In the genomic region with DNA sequence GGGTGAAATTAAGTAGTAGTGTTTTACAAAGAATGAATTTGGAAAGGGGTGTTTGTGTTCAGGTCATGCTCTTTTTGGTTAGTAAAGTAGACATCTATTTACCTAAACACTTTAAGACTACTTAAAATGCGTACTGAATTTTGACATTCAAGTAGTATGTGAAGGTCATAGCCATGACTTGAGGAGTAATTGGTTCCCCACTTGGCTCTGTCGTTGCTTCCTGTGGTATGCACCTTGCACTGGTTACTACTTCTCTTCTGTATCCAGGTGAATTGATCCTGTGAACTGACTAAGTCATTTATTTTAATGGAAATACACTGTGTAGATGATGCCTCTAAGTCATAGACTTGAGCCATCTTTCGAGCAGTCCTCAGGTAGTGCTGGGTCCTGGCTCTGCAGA, we compare ENCODE assay signal across 1 cellular context.
TF ChIP-seq lines count a peak whose summit lies in the region.

No MANE protein-coding gene starts in this region.

TF ChIP-seq in GM23338, 12 proteins besides CTCF, POLR2A, EP300 and RAD21 (continued from another document):
- TF ChIP-seq, protein P1, sequence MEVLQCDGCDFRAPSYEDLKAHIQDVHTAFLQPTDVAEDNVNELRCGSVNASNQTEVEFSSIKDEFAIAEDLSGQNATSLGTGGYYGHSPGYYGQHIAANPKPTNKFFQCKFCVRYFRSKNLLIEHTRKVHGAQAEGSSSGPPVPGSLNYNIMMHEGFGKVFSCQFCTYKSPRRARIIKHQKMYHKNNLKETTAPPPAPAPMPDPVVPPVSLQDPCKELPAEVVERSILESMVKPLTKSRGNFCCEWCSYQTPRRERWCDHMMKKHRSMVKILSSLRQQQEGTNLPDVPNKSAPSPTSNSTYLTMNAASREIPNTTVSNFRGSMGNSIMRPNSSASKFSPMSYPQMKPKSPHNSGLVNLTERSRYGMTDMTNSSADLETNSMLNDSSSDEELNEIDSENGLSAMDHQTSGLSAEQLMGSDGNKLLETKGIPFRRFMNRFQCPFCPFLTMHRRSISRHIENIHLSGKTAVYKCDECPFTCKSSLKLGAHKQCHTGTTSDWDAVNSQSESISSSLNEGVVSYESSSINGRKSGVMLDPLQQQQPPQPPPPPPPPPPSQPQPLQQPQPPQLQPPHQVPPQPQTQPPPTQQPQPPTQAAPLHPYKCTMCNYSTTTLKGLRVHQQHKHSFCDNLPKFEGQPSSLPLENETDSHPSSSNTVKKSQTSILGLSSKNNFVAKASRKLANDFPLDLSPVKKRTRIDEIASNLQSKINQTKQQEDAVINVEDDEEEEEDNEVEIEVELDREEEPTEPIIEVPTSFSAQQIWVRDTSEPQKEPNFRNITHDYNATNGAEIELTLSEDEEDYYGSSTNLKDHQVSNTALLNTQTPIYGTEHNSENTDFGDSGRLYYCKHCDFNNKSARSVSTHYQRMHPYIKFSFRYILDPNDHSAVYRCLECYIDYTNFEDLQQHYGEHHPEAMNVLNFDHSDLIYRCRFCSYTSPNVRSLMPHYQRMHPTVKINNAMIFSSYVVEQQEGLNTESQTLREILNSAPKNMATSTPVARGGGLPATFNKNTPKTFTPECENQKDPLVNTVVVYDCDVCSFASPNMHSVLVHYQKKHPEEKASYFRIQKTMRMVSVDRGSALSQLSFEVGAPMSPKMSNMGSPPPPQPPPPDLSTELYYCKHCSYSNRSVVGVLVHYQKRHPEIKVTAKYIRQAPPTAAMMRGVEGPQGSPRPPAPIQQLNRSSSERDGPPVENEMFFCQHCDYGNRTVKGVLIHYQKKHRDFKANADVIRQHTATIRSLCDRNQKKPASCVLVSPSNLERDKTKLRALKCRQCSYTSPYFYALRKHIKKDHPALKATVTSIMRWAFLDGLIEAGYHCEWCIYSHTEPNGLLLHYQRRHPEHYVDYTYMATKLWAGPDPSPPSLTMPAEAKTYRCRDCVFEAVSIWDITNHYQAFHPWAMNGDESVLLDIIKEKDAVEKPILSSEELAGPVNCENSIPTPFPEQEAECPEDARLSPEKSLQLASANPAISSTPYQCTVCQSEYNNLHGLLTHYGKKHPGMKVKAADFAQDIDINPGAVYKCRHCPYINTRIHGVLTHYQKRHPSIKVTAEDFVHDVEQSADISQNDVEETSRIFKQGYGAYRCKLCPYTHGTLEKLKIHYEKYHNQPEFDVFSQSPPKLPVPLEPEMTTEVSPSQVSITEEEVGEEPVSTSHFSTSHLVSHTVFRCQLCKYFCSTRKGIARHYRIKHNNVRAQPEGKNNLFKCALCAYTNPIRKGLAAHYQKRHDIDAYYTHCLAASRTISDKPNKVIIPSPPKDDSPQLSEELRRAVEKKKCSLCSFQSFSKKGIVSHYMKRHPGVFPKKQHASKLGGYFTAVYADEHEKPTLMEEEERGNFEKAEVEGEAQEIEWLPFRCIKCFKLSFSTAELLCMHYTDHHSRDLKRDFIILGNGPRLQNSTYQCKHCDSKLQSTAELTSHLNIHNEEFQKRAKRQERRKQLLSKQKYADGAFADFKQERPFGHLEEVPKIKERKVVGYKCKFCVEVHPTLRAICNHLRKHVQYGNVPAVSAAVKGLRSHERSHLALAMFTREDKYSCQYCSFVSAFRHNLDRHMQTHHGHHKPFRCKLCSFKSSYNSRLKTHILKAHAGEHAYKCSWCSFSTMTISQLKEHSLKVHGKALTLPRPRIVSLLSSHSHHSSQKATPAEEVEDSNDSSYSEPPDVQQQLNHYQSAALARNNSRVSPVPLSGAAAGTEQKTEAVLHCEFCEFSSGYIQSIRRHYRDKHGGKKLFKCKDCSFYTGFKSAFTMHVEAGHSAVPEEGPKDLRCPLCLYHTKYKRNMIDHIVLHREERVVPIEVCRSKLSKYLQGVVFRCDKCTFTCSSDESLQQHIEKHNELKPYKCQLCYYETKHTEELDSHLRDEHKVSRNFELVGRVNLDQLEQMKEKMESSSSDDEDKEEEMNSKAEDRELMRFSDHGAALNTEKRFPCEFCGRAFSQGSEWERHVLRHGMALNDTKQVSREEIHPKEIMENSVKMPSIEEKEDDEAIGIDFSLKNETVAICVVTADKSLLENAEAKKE (CRISPR knock-in tag; IDR thresholded peaks at IDR 0.05), result no peak
- no peak for TF ChIP-seq CREB1 (CRISPR knock-in tag; IDR thresholded peaks at IDR 0.05; ENCODE audit: low read depth)
- TF ChIP-seq, protein P2, sequence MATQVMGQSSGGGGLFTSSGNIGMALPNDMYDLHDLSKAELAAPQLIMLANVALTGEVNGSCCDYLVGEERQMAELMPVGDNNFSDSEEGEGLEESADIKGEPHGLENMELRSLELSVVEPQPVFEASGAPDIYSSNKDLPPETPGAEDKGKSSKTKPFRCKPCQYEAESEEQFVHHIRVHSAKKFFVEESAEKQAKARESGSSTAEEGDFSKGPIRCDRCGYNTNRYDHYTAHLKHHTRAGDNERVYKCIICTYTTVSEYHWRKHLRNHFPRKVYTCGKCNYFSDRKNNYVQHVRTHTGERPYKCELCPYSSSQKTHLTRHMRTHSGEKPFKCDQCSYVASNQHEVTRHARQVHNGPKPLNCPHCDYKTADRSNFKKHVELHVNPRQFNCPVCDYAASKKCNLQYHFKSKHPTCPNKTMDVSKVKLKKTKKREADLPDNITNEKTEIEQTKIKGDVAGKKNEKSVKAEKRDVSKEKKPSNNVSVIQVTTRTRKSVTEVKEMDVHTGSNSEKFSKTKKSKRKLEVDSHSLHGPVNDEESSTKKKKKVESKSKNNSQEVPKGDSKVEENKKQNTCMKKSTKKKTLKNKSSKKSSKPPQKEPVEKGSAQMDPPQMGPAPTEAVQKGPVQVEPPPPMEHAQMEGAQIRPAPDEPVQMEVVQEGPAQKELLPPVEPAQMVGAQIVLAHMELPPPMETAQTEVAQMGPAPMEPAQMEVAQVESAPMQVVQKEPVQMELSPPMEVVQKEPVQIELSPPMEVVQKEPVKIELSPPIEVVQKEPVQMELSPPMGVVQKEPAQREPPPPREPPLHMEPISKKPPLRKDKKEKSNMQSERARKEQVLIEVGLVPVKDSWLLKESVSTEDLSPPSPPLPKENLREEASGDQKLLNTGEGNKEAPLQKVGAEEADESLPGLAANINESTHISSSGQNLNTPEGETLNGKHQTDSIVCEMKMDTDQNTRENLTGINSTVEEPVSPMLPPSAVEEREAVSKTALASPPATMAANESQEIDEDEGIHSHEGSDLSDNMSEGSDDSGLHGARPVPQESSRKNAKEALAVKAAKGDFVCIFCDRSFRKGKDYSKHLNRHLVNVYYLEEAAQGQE (IDR thresholded peaks at IDR 0.05; ENCODE audit: unreplicated experiment), result no peak
